ENCODE assay signal across 23 cellular contexts in the genomic region with DNA sequence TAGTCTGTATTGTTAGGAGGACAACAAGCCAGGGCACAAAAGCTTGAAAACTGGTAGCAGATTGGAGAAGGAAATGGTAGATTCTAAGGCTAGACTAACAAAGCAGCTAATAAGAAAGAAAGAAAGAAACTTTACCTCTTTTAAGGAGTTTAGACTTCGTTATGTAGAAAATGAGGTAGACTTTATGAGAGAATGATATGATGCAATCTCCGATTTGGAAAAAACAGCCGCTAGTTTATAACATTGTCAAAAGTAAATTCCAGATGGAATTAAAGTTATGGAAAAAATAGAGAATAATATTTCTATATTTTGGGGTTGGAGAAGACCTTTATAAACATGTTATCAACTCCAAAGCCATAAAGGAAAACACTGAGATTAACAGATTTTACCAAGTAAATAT.
"Had no signal": no experiment of that assay in that cellular context is flagged by ENCODE, and none has a peak within 500 bp of the region (broad histone marks: within the 10 kb centered on the region; RNA-seq: fewer than 3 reads in every experiment).

No MANE protein-coding gene starts in this region.

- ATAC-seq: foreskin keratinocyte; heart right ventricle; left cardiac atrium; left lung; naive thymus-derived CD4-positive, alpha-beta T cell; right cardiac atrium; stimulated activated effector memory CD8-positive, alpha-beta T cell treated with anti-CD3 and anti-CD28 coated beads, Interleukin-12 subunit alpha, Interleukin-12 subunit beta, amount 100 ng/mL, for 72 hours had no signal

- H3K36me3 Mint-ChIP-seq: stimulated activated effector memory CD8-positive, alpha-beta T cell treated with anti-CD3 and anti-CD28 coated beads, Interleukin-12 subunit alpha, Interleukin-12 subunit beta, amount 100 ng/mL, for 72 hours had no signal

- H3K4me1 ChIP-seq: prostate gland had no signal

- H3K27me3 ChIP-seq: esophagus muscularis mucosa, foreskin keratinocyte, heart right ventricle, left lung, sigmoid colon, stomach, thyroid gland had no signal

- H3K36me3 ChIP-seq: prostate gland had no signal

- H3K27ac Mint-ChIP-seq: naive thymus-derived CD4-positive, alpha-beta T cell; nephron; stimulated activated effector memory CD8-positive, alpha-beta T cell treated with anti-CD3 and anti-CD28 coated beads, Interleukin-12 subunit alpha, Interleukin-12 subunit beta, amount 100 ng/mL, for 72 hours; type B pancreatic cell had no signal

- H3K27me3 Mint-ChIP-seq: type B pancreatic cell had no signal

- H3K4me3 Mint-ChIP-seq: naive thymus-derived CD4-positive, alpha-beta T cell; nephron; stimulated activated effector memory CD8-positive, alpha-beta T cell treated with anti-CD3 and anti-CD28 coated beads, Interleukin-12 subunit alpha, Interleukin-12 subunit beta, amount 100 ng/mL, for 72 hours; type B pancreatic cell had no signal

- H3K9me3 Mint-ChIP-seq: naive thymus-derived CD4-positive, alpha-beta T cell; nephron; stimulated activated effector memory CD8-positive, alpha-beta T cell treated with anti-CD3 and anti-CD28 coated beads, Interleukin-12 subunit alpha, Interleukin-12 subunit beta, amount 100 ng/mL, for 72 hours; type B pancreatic cell had no signal

- H3K9me3 ChIP-seq: esophagus muscularis mucosa, heart right ventricle, left lung, prostate gland, sigmoid colon, stomach, thyroid gland had no signal

- DNase-seq: effector CD8-positive, alpha-beta T cell; foreskin keratinocyte; glutamatergic neuron; heart right ventricle; hippocampal formation; left cardiac atrium; left lung; mesendoderm; midbrain; naive thymus-derived CD4-positive, alpha-beta T cell; nucleus accumbens; right cardiac atrium; sigmoid colon; stimulated activated CD4-positive, alpha-beta T cell treated with anti-CD3 and anti-CD28 coated beads, Interleukin-2, amount 100 ng/mL, for 24 hours; stimulated activated CD4-positive, alpha-beta T cell treated with anti-CD3 and anti-CD28 coated beads, Interleukin-4, amount 100 ng/mL, for 24 hours; stimulated activated naive CD4-positive, alpha-beta T cell treated with Interleukin-2 at 50 U/mL for 16 hours; stomach; thyroid gland had no signal

- H3K4me3 ChIP-seq: esophagus muscularis mucosa, heart right ventricle, left lung, prostate gland, sigmoid colon, stomach, thyroid gland had no signal

- H3K27ac ChIP-seq: esophagus muscularis mucosa, foreskin keratinocyte, heart right ventricle, left lung, prostate gland, sigmoid colon, stomach, thyroid gland had no signal
